Comparison of ENCODE assay signal across 8 cellular contexts in genomic region chr6:41039060-41039998, GRCh38. TPM values are rescaled to one million over a fixed set of nuclear protein-coding genes. Genes with fewer than 3 reads are reported as not detected.
DNase-seq lines count a peak whose midpoint lies in the region; ATAC-seq and TF ChIP-seq lines count a peak whose summit lies in the region.

Gene UNC5CL, minus strand, starts transcription at chr6:41039221. Its CDS starts 4,147 bp downstream, at chr6:41035074.

- H3K79me2 ChIP-seq in GM23338 (replicated peaks; ENCODE audit: insufficient read depth) = no peaks in the 10 kb centered on the region

- TF ChIP-seq CTCF in BJ (IDR thresholded peaks at IDR 0.05; ENCODE audit: insufficient read depth, low read depth, low read length) (peak; percentile 74), GM23338 (conservative IDR thresholded peaks at IDR 0.05; ENCODE audit: low read depth in 2 of 2) (peak; percentile 86 to 94), spleen (IDR thresholded peaks at IDR 0.05 in 8 of 11, conservative IDR thresholded peaks at IDR 0.05 in 3 of 11) (peak in 10 of 11 experiments; percentile 38 to 80 (median 62))

- H4K20me1 ChIP-seq in GM23338 (replicated peaks; ENCODE audit: insufficient read depth) = no peaks in the 10 kb centered on the region

- POLR2A ChIA-PET in BJ (lab: Charles Lee) = no interaction called here

- 69 to 73% (median 71%) methylated on average over 10 of the region's 10 CpGs for WGBS in spleen, 5 donors

- ATAC-seq in GM23338 (peak; percentile 90), Right ventricle myocardium superior (ENCODE audit: poor library complexity) (peak; percentile 73), GM18861 (IDR thresholded peaks at IDR 0.05; ENCODE audit: unreplicated experiment) (no peak)

- intact Hi-C loops in Right ventricle myocardium superior (cut with DNase I) = no loop called here
- intact Hi-C loops in spleen (cut with DNase I; ENCODE audit: low total_unique reads) = no loop called here

- no peak within 1 kb of the TSS for H3K27ac Mint-ChIP-seq in GM23338

- no peak for TF ChIP-seq POLR2A in spleen (IDR thresholded peaks at IDR 0.05)

- H3K27me3 ChIP-seq in BJ (ENCODE audit: control insufficient read depth, insufficient read depth, low read length) (peaks cover 3% of the 10 kb centered on the region; the same call in 1 of the 2 replicates), GM23338 (ENCODE audit: insufficient read depth) (no peaks in the 10 kb centered on the region), spleen (replicated peaks in 1 of 7) (no peaks in the 10 kb centered on the region)

- no peaks in the 10 kb centered on the region for H3F3A ChIP-seq in GM23338 (replicated peaks; ENCODE audit: low read depth)

- no peaks in the 10 kb centered on the region; the same call in 1 of the 2 replicates for H3K4me1 ChIP-seq in GM23338 (ENCODE audit: insufficient read depth)
- no peaks in the 10 kb centered on the region for H3K4me1 ChIP-seq in spleen

- no peak within 1 kb of the TSS for H3K27ac ChIP-seq in GM23338 (ENCODE audit: low read depth)
- H3K27ac ChIP-seq in spleen = no peak within 1 kb of the TSS

- H3K36me3 Mint-ChIP-seq in GM23338 (ENCODE audit: low read depth) = no peaks in the 10 kb centered on the region

- CTCF ChIA-PET in BJ (lab: Yijun Ruan, JAX) = interaction anchor here (0.6 to 6.4 kb wide), 18 partner anchors 10 to 1678 kb away, joined by 3 to 68 read pairs (median 6); partner anchors contain the start of gene APOBEC2

- no peaks in the 10 kb centered on the region for H3K9me3 ChIP-seq in spleen

- no peak within 1 kb of the TSS for H3K4me3 ChIP-seq in BJ (ENCODE audit: low read depth, low read length)
- no peak within 1 kb of the TSS for H3K4me3 ChIP-seq in GM23338
- no peak within 1 kb of the TSS for H3K4me3 ChIP-seq in spleen

- H3K9me3 Mint-ChIP-seq in GM23338 = no peaks in the 10 kb centered on the region

- H3K36me3 ChIP-seq in BJ (ENCODE audit: control insufficient read depth, insufficient read depth, low read length) = no peaks in the 10 kb centered on the region
- H3K36me3 ChIP-seq in GM23338 (ENCODE audit: insufficient read depth) = no peaks in the 10 kb centered on the region; the same call in 1 of the 2 replicates
- peaks cover 0 to 12% (median 0%) of the 10 kb centered on the region in 6 donors for H3K36me3 ChIP-seq in spleen

- no peaks in the 10 kb centered on the region for H3K9me2 ChIP-seq in GM23338 (ENCODE audit: insufficient read depth)

- H3K4me1 Mint-ChIP-seq in GM23338 = peaks cover 13% of the 10 kb centered on the region

- DNase-seq in BJ (ENCODE audit: low read depth) (no peak), GM23338 (ENCODE audit: low spot score) (peak; percentile 88), OCI-M1 (lab: John Stamatoyannopoulos, UW) (peak; percentile 70), Right ventricle myocardium superior (peak; percentile 47), spleen (no peak), NCI-H2227 (lab: John Stamatoyannopoulos, UW; ENCODE audit: unreplicated experiment) (no peak)
- peak; percentile 81 for DNase-seq in activated effector memory CD4-positive, alpha-beta T cell treated with anti-CD3 and anti-CD28 coated beads, Interleukin-2, amount 50 U/mL, for 16 hours

- no peak within 1 kb of the TSS for H3K4me3 Mint-ChIP-seq in GM23338

- peak within 1 kb of the TSS; percentile 60; the same call in 1 of the 2 replicates for H3K4me2 ChIP-seq in GM23338

- H3K27me3 Mint-ChIP-seq in GM23338 (ENCODE audit: insufficient read depth, low read depth, poor library complexity) = peaks cover 5% of the 10 kb centered on the region

- H2AFZ ChIP-seq in GM23338 = peak within 1 kb of the TSS; percentile 81; the same call in 1 of the 2 replicates

TF ChIP-seq in GM23338, 12 proteins besides CTCF, POLR2A, EP300 and RAD21:
- TF ChIP-seq CREB1 (CRISPR knock-in tag; IDR thresholded peaks at IDR 0.05; ENCODE audit: low read depth) (no peak), ETS1 (IDR thresholded peaks at IDR 0.05) (no peak), REST (IDR thresholded peaks at IDR 0.05; ENCODE audit: unreplicated experiment) (no peak), ZNF114 (CRISPR knock-in tag; IDR thresholded peaks at IDR 0.05) (no peak), NANOG (IDR thresholded peaks at IDR 0.05; ENCODE audit: borderline replicate concordance) (no peak), POLR2AphosphoS5 (IDR thresholded peaks at IDR 0.05; ENCODE audit: low read depth) (no peak)

RNA-seq across cellular contexts. Expression of gene UNC5CL, which starts in this region (rescaled TPM):
- polyA plus RNA-seq in BJ (2011; rRNA removed) (not detected in 2 replicates), GM23338 (2016; fragmentation: Nextera tagmentation; extraction: Ambion mirVana) (0.57 and 0.87 TPM in 2 replicates), spleen (1 to 10 TPM; 1.4 to 3.0 (median 2.8) TPM)
- polyA minus RNA-seq in BJ (2011; rRNA and poly(A)+ RNA removed) = not detected in 2 replicates
- 1.2 and 2.4 TPM in 2 replicates for total RNA-seq in GM23338 (2014; rRNA removed; shearing (Covaris generic))
- total RNA-seq in Right ventricle myocardium superior (0.40 TPM), spleen (1 to 10 TPM; 1.7 to 3.9 (median 2.6) TPM)

Comparison
In these comparisons a context has a peak if more than half of its experiments do, and no peak if none do; other contexts are left out.
1. Peak in DNase-seq and ATAC-seq in Right ventricle myocardium superior; RNA of the gene not detected or under 1 TPM.
2. DNase-seq: peak in GM23338 (single experiment), OCI-M1 (single experiment) and activated effector memory CD4-positive, alpha-beta T cell treated with anti-CD3 and anti-CD28 coated beads, Interleukin-2, amount 50 U/mL, for 16 hours (single experiment); none in BJ (single experiment), spleen (single experiment) and NCI-H2227 (single experiment).
3. Peak in every context shown above with its lines, with median percentiles within 50 percentile points of each other: CTCF ChIP-seq.